Comparison of ENCODE assay signal across 8 cellular contexts in the genomic region with DNA sequence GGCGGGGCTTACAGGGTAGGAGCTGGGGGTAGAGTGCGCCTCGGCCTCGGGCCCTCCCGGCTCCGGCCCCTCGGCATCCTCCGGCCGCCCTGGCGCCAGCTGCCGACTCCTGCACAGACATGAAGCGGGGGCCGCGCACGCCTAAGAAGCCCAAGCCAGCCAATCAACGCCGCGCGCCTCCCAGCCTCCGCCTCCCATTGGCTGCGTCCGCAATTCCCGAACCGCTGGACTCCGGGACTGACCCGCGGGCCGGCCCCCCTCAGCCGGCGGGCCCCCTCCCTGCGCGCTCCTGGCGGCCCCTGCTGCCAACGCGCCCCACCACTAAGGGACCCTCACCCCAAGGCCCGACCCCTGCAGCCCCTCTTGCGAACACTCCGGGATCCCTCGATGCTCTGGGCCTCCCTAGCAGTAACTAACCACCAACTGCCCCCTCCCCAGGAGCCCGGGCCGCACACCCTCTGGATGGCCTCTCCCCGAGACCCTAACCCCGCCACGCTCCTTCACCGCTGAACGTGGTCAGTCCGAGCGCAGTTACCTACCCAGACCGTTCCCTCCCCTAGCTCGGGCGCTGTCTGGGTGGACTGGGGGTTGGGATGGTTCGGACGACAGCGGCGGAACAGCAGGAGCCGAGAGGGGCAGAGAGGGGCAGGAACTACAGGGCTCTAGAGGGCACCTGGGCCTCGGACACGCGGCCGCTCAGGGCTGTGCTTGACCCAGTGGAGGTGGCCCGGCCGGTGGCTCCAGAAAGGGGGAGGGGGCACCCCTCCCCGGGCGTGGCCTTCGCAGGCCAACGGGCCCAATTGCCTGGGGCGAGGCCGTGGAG. TPM values are rescaled to one million over a fixed set of nuclear protein-coding genes. Genes with fewer than 3 reads are reported as not detected.
DNase-seq lines count a peak whose midpoint lies in the region; ATAC-seq and TF ChIP-seq lines count a peak whose summit lies in the region.

No MANE protein-coding gene starts in this region.

- H3K36me3 Mint-ChIP-seq in CD4-positive, alpha-beta memory T cell: peaks cover 0 to 3% of the 10 kb centered on the region in 2 donors
- no peaks in the 10 kb centered on the region for H3K36me3 Mint-ChIP-seq in activated naive CD8-positive, alpha-beta T cell treated with anti-CD3 and anti-CD28 coated beads, Interleukin-2, amount 50 U/mL, for 24 hours (ENCODE audit: low read depth)

- intact Hi-C loops in CD4-positive, alpha-beta memory T cell (cut with micrococcal nuclease): no loop called here
- intact Hi-C loops in HCT116 (cut with micrococcal nuclease): loop anchor here (5.0 kb wide), 1 partner anchor 71 kb away; no protein-coding TSS in a partner anchor

- peaks cover 77% of the 10 kb centered on the region for H3K4me1 ChIP-seq in CD4-positive, alpha-beta memory T cell (ENCODE audit: insufficient read depth, low read length)
- H3K4me1 ChIP-seq in HCT116 (ENCODE audit: control insufficient read depth in 1 of 2, insufficient read depth in 2 of 2, low read length in 2 of 2) (peaks cover 7 to 27% of the 10 kb centered on the region in 2 experiments), cardiac muscle cell (ENCODE audit: low read depth) (peaks cover 43% of the 10 kb centered on the region)

- no peak for TF ChIP-seq RAD21 in HCT116 (IDR thresholded peaks at IDR 0.05; ENCODE audit: low read depth)

- no peak for DNase-seq in CD4-positive, alpha-beta memory T cell
- DNase-seq in HCT116 (ENCODE audit: low read depth, low spot score) (peak; percentile 72), NCI-H526 treated with DMSO at 0.1 percent for 48 hours (lab: John Stamatoyannopoulos, UW) (peak; percentile 96), cardiac muscle cell (ENCODE audit: low read depth in 1 of 2, low spot score in 1 of 2) (peak; percentile 93 to 96), nucleus accumbens (lab: John Stamatoyannopoulos, UW) (peak in 37 of 56 donors; percentile 1 to 62 (median 18)), NCI-H345 treated with DMSO at 0.1 percent for 48 hours (lab: John Stamatoyannopoulos, UW; ENCODE audit: unreplicated experiment) (no peak)
- peak; percentile 58 for DNase-seq in activated naive CD8-positive, alpha-beta T cell treated with anti-CD3 and anti-CD28 coated beads, Interleukin-2, amount 50 U/mL, for 24 hours

- no peaks in the 10 kb centered on the region for H3K36me3 ChIP-seq in CD4-positive, alpha-beta memory T cell (ENCODE audit: insufficient read depth, low read length)
- H3K36me3 ChIP-seq in HCT116 (ENCODE audit: control insufficient read depth in 1 of 2, insufficient read depth in 2 of 2, low read length in 2 of 2): peaks cover 0 to 12% of the 10 kb centered on the region in 2 experiments; a peak in 3 of 4 replicates
- H3K36me3 ChIP-seq in cardiac muscle cell: no peaks in the 10 kb centered on the region

- peak overlapping the region in 1 of 2 donors; percentile 50 for H3K4me3 ChIP-seq in CD4-positive, alpha-beta memory T cell (ENCODE audit: low read length in 2 of 2)
- peak overlapping the region; percentile 75 to 76 for H3K4me3 ChIP-seq in HCT116 (replicated peaks in 1 of 2; ENCODE audit: low read depth in 1 of 2, low read length in 2 of 2)
- peak overlapping the region; percentile 58 for H3K4me3 ChIP-seq in cardiac muscle cell

- peak overlapping the region; percentile 80 for H2AFZ ChIP-seq in HCT116 (ENCODE audit: low read depth, low read length, poor library complexity, severe bottlenecking)

- peak overlapping the region; percentile 82 for H3K9ac ChIP-seq in HCT116 (ENCODE audit: low read length)

- ATAC-seq in HCT116: peak; percentile 86
- peak; percentile 48 for ATAC-seq in activated naive CD8-positive, alpha-beta T cell treated with anti-CD3 and anti-CD28 coated beads, Interleukin-2, amount 50 U/mL, for 24 hours
- no peak for ATAC-seq in GM21423 (IDR thresholded peaks at IDR 0.05; ENCODE audit: unreplicated experiment)

- POLR2A ChIA-PET in CD4-positive, alpha-beta memory T cell (lab: Charles Lee; ENCODE audit: partially characterized antibody): no interaction called here
- POLR2A ChIA-PET in HCT116 (lab: Charles Lee): no interaction called here

- peak overlapping the region; percentile 28 to 82 (median 60) for H3K4me3 Mint-ChIP-seq in CD4-positive, alpha-beta memory T cell
- peak overlapping the region; percentile 75 for H3K4me3 Mint-ChIP-seq in activated naive CD8-positive, alpha-beta T cell treated with anti-CD3 and anti-CD28 coated beads, Interleukin-2, amount 50 U/mL, for 24 hours

- peaks cover 21 to 68% (median 40%) of the 10 kb centered on the region in 4 donors for H3K4me1 Mint-ChIP-seq in CD4-positive, alpha-beta memory T cell
- peaks cover 33% of the 10 kb centered on the region for H3K4me1 Mint-ChIP-seq in activated naive CD8-positive, alpha-beta T cell treated with anti-CD3 and anti-CD28 coated beads, Interleukin-2, amount 50 U/mL, for 24 hours

- peak overlapping the region in 1 of 7 donors; percentile 64 for H3K27ac Mint-ChIP-seq in CD4-positive, alpha-beta memory T cell
- H3K27ac Mint-ChIP-seq in activated naive CD8-positive, alpha-beta T cell treated with anti-CD3 and anti-CD28 coated beads, Interleukin-2, amount 50 U/mL, for 24 hours: no peak overlapping the region

- TF ChIP-seq POLR2A in HCT116 (IDR thresholded peaks at IDR 0.05; ENCODE audit: borderline replicate concordance, extremely low read depth, insufficient read depth, insufficient read length): peak; percentile 46

- BruUV-seq in HCT116 (replicated peaks; lab: Mats Ljungman, UMichigan): no TSS peak

- CTCF ChIA-PET in CD4-positive, alpha-beta memory T cell (lab: Charles Lee; ENCODE audit: partially characterized antibody): no interaction called here
- CTCF ChIA-PET in HCT116 (lab: Charles Lee): interaction anchor here (1.3 kb wide), 1 partner anchor 15 kb away, joined by 3 read pairs; no protein-coding TSS in a partner anchor

- H3K9me3 Mint-ChIP-seq in CD4-positive, alpha-beta memory T cell: peaks cover 0 to 2% (median 0%) of the 10 kb centered on the region in 8 donors
- no peaks in the 10 kb centered on the region for H3K9me3 Mint-ChIP-seq in activated naive CD8-positive, alpha-beta T cell treated with anti-CD3 and anti-CD28 coated beads, Interleukin-2, amount 50 U/mL, for 24 hours

- H3K9me2 ChIP-seq in HCT116 (ENCODE audit: insufficient read depth): no peaks in the 10 kb centered on the region

- RAD21 ChIA-PET in HCT116 (lab: Charles Lee; ENCODE audit: low non-redundant PET in 1 of 2, low total read pairs in 2 of 2, uncharacterized antibody in 2 of 2, unreplicated experiment in 2 of 2): no interaction called here

- peaks cover 48 to 53% of the 10 kb centered on the region in 2 donors for H3K27me3 Mint-ChIP-seq in CD4-positive, alpha-beta memory T cell
- peaks cover 74% of the 10 kb centered on the region for H3K27me3 Mint-ChIP-seq in activated naive CD8-positive, alpha-beta T cell treated with anti-CD3 and anti-CD28 coated beads, Interleukin-2, amount 50 U/mL, for 24 hours

- no peak for TF ChIP-seq CTCF in HCT116 (IDR thresholded peaks at IDR 0.05 in 2 of 3, conservative IDR thresholded peaks at IDR 0.05 in 1 of 3; ENCODE audit: borderline replicate concordance in 1 of 3, insufficient read depth in 1 of 3, low read depth in 2 of 3, low read length in 2 of 3)
- TF ChIP-seq CTCF in cardiac muscle cell (IDR thresholded peaks at IDR 0.05; ENCODE audit: low read depth, low read length): no peak

- H4K20me1 ChIP-seq in HCT116 (ENCODE audit: insufficient read depth): no peaks in the 10 kb centered on the region

- H3K79me2 ChIP-seq in HCT116 (ENCODE audit: insufficient read depth, low read length): peaks cover 40% of the 10 kb centered on the region; the same call in 1 of the 2 replicates

- no peaks in the 10 kb centered on the region for H3K9me3 ChIP-seq in CD4-positive, alpha-beta memory T cell (ENCODE audit: control insufficient read depth in 1 of 2, low read length in 2 of 2)
- no peaks in the 10 kb centered on the region for H3K9me3 ChIP-seq in HCT116 (ENCODE audit: control insufficient read depth in 1 of 2, insufficient read depth in 1 of 2, low read depth in 1 of 2, low read length in 2 of 2)
- no peaks in the 10 kb centered on the region for H3K9me3 ChIP-seq in cardiac muscle cell (ENCODE audit: low read depth)

- no peak overlapping the region for H3K27ac ChIP-seq in CD4-positive, alpha-beta memory T cell (ENCODE audit: low read depth, low read length)
- peak overlapping the region; percentile 82 for H3K27ac ChIP-seq in HCT116 (ENCODE audit: low read depth, low read length)
- H3K27ac ChIP-seq in cardiac muscle cell: peak overlapping the region; percentile 4

- peaks cover 75% of the 10 kb centered on the region for H3K27me3 ChIP-seq in CD4-positive, alpha-beta memory T cell (ENCODE audit: insufficient read depth, low read length)
- no peaks in the 10 kb centered on the region for H3K27me3 ChIP-seq in HCT116 (ENCODE audit: insufficient read depth, low read length)
- peaks cover 93% of the 10 kb centered on the region for H3K27me3 ChIP-seq in cardiac muscle cell

- peak overlapping the region; percentile 100 for H3K4me2 ChIP-seq in HCT116 (ENCODE audit: low read length)

TF ChIP-seq in HCT116, 20 proteins besides CTCF, POLR2A, EP300 and RAD21 (continues in another document):
- TF ChIP-seq EGR1 (IDR thresholded peaks at IDR 0.05; ENCODE audit: low read depth) (no peak), ZBTB33 (IDR thresholded peaks at IDR 0.05; ENCODE audit: extremely low read depth, insufficient replicate concordance, low read length) (no peak), TCF7L2 (IDR thresholded peaks at IDR 0.05; ENCODE audit: borderline replicate concordance, extremely low read depth, insufficient read depth, insufficient read length) (peak; percentile 83)

RNA-seq across cellular contexts. Expression of gene GATA2, which starts 5.0 kb away (rescaled TPM):
- total RNA-seq in CD4-positive, alpha-beta memory T cell: not detected
- polyA plus RNA-seq in CD4-positive, alpha-beta memory T cell: not detected
- total RNA-seq in HCT116 (2021; ENCODE audit: unreplicated experiment): 18.6 TPM
- 8.3 and 10.7 TPM in 2 replicates for polyA plus RNA-seq in HCT116 (2012)
- 17.7 and 18.3 TPM in 2 replicates for total RNA-seq in cardiac muscle cell
- 15.2 and 22.7 TPM in 2 replicates for polyA plus RNA-seq in cardiac muscle cell

RNA-seq across cellular contexts. Expression of gene DNAJB8, which starts 21.3 kb away (rescaled TPM):
- not detected for total RNA-seq in CD4-positive, alpha-beta memory T cell
- polyA plus RNA-seq in CD4-positive, alpha-beta memory T cell: not detected
- not detected for total RNA-seq in HCT116 (2021; ENCODE audit: unreplicated experiment)
- polyA plus RNA-seq in HCT116 (2012): not detected in 2 replicates
- total RNA-seq in cardiac muscle cell: not detected in 2 replicates
- polyA plus RNA-seq in cardiac muscle cell: not detected in 2 replicates

Comparison
In these comparisons a context has a peak if more than half of its experiments do, and no peak if none do; other contexts are left out.
1. DNase-seq: peak in HCT116 (single experiment), NCI-H526 treated with DMSO at 0.1 percent for 48 hours (single experiment), activated naive CD8-positive, alpha-beta T cell treated with anti-CD3 and anti-CD28 coated beads, Interleukin-2, amount 50 U/mL, for 24 hours (single experiment), cardiac muscle cell (2 of 2) and nucleus accumbens (37 of 56); none in CD4-positive, alpha-beta memory T cell (0 of 5) and NCI-H345 treated with DMSO at 0.1 percent for 48 hours (single experiment).
2. RNA of gene GATA2, which starts 5.0 kb away (total RNA-seq): 18.6 TPM in HCT116 (single experiment) and 17.7 to 18.3 TPM in cardiac muscle cell; not detected in CD4-positive, alpha-beta memory T cell; every median in the first group is over 10 times any median in the second.